ENCODE assay signal across 1 cellular context in the genomic region with DNA sequence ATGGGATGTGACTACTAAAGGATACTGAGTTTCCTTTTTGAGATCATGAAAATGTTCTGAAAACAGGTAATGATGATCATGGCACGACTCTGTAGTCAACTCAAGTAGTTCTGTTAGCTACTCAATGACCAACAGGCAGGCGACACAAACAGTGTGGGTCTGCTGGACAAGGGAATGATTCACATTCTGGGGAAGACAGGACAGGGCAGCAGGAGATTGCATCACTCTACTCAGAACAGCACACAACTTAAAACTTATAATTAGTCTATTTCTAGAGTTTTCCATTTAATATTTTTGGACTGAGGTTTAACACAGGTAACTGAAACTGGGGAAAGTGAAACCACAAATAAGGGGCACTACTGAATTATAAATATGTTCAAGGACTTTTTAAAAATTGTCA.
TF ChIP-seq lines count a peak whose summit lies in the region.

No MANE protein-coding gene starts in this region.

TF ChIP-seq in SK-N-SH treated with all-trans-retinoic acid at 6 μM for 48 hours, 23 proteins besides CTCF, POLR2A, EP300 and RAD21 (continued from another document):
- TF ChIP-seq, protein P1, sequence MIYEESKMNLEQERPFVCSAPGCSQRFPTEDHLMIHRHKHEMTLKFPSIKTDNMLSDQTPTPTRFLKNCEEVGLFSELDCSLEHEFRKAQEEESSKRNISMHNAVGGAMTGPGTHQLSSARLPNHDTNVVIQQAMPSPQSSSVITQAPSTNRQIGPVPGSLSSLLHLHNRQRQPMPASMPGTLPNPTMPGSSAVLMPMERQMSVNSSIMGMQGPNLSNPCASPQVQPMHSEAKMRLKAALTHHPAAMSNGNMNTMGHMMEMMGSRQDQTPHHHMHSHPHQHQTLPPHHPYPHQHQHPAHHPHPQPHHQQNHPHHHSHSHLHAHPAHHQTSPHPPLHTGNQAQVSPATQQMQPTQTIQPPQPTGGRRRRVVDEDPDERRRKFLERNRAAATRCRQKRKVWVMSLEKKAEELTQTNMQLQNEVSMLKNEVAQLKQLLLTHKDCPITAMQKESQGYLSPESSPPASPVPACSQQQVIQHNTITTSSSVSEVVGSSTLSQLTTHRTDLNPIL (CRISPR knock-in tag; IDR thresholded peaks at IDR 0.05; ENCODE audit: low read depth) = no peak
- TF ChIP-seq ESRRG (CRISPR knock-in tag; IDR thresholded peaks at IDR 0.05) (no peak), ZFP3 (CRISPR knock-in tag; IDR thresholded peaks at IDR 0.05) (no peak), ZNF565 (CRISPR knock-in tag; conservative IDR thresholded peaks at IDR 0.05; ENCODE audit: low read depth) (no peak)
